Comparison of ENCODE assay signal across 8 cellular contexts in genomic region chrX:93673056-93673868, GRCh38. TPM values are rescaled to one million over a fixed set of nuclear protein-coding genes. Genes with fewer than 3 reads are reported as not detected.
DNase-seq lines count a peak whose midpoint lies in the region; TF ChIP-seq lines count a peak whose summit lies in the region.

Gene NAP1L3, minus strand, starts transcription at chrX:93673578. Its CDS starts 274 bp downstream, at chrX:93673304.

- in situ Hi-C loops in HAP-1 (cut with MboI; ENCODE audit: low sequenced_read_pairs): no loop called here

- POLR2A ChIA-PET in BJ (lab: Charles Lee): no interaction called here

- H3K4me3 ChIP-seq in BJ (ENCODE audit: low read depth, low read length): peak within 1 kb of the TSS; percentile 57
- H3K4me3 ChIP-seq in HAP-1: peak within 1 kb of the TSS; percentile 73

- no peaks in the 10 kb centered on the region for H3K36me3 ChIP-seq in BJ (ENCODE audit: control insufficient read depth, insufficient read depth, low read length)
- H3K36me3 ChIP-seq in HAP-1 (replicated peaks): no peaks in the 10 kb centered on the region

- H3K27me3 ChIP-seq in BJ (ENCODE audit: control insufficient read depth, insufficient read depth, low read length) (no peaks in the 10 kb centered on the region), HAP-1 (ENCODE audit: low read depth) (peaks cover 17% of the 10 kb centered on the region)

- no peak for TF ChIP-seq POLR2A in erythroblast (IDR thresholded peaks at IDR 0.05; ENCODE audit: low read length)

- H3K9me3 ChIP-seq in HAP-1: no peaks in the 10 kb centered on the region

- H3K4me1 ChIP-seq in HAP-1: peaks cover 6% of the 10 kb centered on the region; the same call in 1 of the 2 replicates

- CTCF ChIA-PET in BJ (lab: Yijun Ruan, JAX): no interaction called here

- TF ChIP-seq CTCF in BJ (IDR thresholded peaks at IDR 0.05; ENCODE audit: insufficient read depth, low read depth, low read length): no peak

- DNase-seq in BJ (ENCODE audit: low read depth): peak; percentile 19
- DNase-seq in HAP-1 (ENCODE audit: low spot score in 2 of 2): peak; percentile 85 to 86
- peak; percentile 57 for DNase-seq in NCI-H510A treated with DMSO at 0.1 percent for 48 hours (lab: John Stamatoyannopoulos, UW)
- peak; percentile 66 for DNase-seq in activated T-cell treated with anti-CD3 and anti-CD28 coated beads, Interleukin-2, amount 50 U/mL, for 1 hour
- peak; percentile 33 to 51 for DNase-seq in erythroblast (lab: John Stamatoyannopoulos, UW)
- DNase-seq in midbrain (lab: John Stamatoyannopoulos, UW): peak; percentile 87
- peak; percentile 25 to 27 for DNase-seq in stimulated activated CD8-positive, alpha-beta memory T cell treated with anti-CD3 and anti-CD28 coated beads, Interleukin-15, amount 100 ng/mL, for 4 hours (ENCODE audit: low read depth in 2 of 2)
- no peak for DNase-seq in GM19238 (ENCODE audit: insufficient read length, low spot score)

RNA-seq across cellular contexts. Expression of gene NAP1L3, which starts in this region (rescaled TPM):
- 0.52 and 0.83 TPM in 2 replicates for polyA plus RNA-seq in BJ (2011; rRNA removed)
- polyA minus RNA-seq in BJ (2011; rRNA and poly(A)+ RNA removed): 0.05 and 0.24 TPM in 2 replicates

Comparison
In these comparisons a context has a peak if more than half of its experiments do, and no peak if none do; other contexts are left out.
1. Peak in DNase-seq and H3K4me3 ChIP-seq in BJ; RNA of the gene not detected or under 1 TPM.